Comparison of ENCODE assay signal across 8 cellular contexts in the genomic region with DNA sequence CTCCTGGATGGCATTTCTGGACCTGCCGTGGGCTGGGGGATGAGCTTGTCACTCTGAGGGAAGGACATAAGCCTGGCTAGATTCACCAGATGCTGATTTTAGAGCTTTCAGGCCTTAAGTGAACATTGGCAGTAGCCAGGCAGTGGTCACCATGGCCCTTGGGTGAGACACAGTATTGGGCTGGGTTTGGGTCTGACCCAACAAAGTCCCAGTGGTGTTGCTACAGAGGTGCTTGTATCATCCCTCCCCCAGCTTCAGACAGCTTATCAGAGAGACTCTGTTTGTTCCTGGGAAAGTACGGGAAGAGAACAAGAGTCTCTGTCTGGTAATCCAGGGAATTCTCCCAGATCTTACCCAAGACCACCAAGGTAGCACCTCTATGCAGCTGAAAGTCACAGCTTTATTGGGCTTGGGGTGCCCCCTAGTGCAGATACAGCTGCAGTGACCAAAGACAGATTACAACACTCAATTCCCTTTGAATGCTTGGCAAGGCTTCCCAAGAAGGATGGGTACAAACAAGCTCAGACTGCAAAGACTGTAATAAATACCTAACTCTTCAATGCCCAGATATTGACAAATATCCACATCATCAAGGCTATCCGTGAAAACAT. TPM values are rescaled to one million over a fixed set of nuclear protein-coding genes. Genes with fewer than 3 reads are reported as not detected.
DNase-seq lines count a peak whose midpoint lies in the region; ATAC-seq, FAIRE-seq and TF ChIP-seq lines count a peak whose summit lies in the region.

No MANE protein-coding gene starts in this region.

- no peaks in the 10 kb centered on the region for H3K36me3 ChIP-seq in RWPE2 (ENCODE audit: low read depth)
- no peaks in the 10 kb centered on the region for H3K36me3 ChIP-seq in GM12878 (ENCODE audit: control insufficient read depth in 2 of 2, insufficient read depth in 2 of 2, low read length in 1 of 2)

- RAD21 ChIA-PET in GM12878 (lab: Charles Lee; ENCODE audit: unreplicated experiment): interaction anchor here (0.7 to 3.2 kb wide), 8 partner anchors 15 to 1694 kb away, joined by 3 to 36 read pairs (median 3); no protein-coding TSS in a partner anchor

- H3K4me1 ChIP-seq in RWPE2 (ENCODE audit: insufficient read depth, poor library complexity, severe bottlenecking) (no peaks in the 10 kb centered on the region), GM12878 (ENCODE audit: control insufficient read depth, insufficient read depth, low read length) (no peaks in the 10 kb centered on the region)

- H3K27me3 ChIP-seq in RWPE2 (ENCODE audit: insufficient read depth, poor library complexity, severe bottlenecking) (peaks cover 3% of the 10 kb centered on the region), GM12878 (replicated peaks in 1 of 2; ENCODE audit: control insufficient read depth in 2 of 2, insufficient read depth in 2 of 2, low read length in 1 of 2) (no peaks in the 10 kb centered on the region)

- SMC1A ChIA-PET in GM12878 (lab: Charles Lee; ENCODE audit: uncharacterized antibody, unreplicated experiment): interaction anchor here (0.6 to 3.1 kb wide), 11 partner anchors 9 to 558 kb away, joined by 3 to 53 read pairs (median 3); partner anchors contain the start of gene RUVBL1

- TF ChIP-seq CTCF in RWPE2 (IDR thresholded peaks at IDR 0.05; ENCODE audit: poor library complexity, severe bottlenecking) (peak; percentile 65), GM12878 (IDR thresholded peaks at IDR 0.05 in 2 of 3, conservative IDR thresholded peaks at IDR 0.05 in 1 of 3; ENCODE audit: control insufficient read depth in 2 of 3, extremely low read depth in 1 of 3, insufficient read depth in 1 of 3, low read depth in 3 of 3, low read length in 3 of 3) (peak; percentile 63 to 77 (median 66))

- TF ChIP-seq RAD21 in GM12878 (IDR thresholded peaks at IDR 0.05; ENCODE audit: insufficient read depth, low read depth, low read length): peak; percentile 78

- CTCF ChIA-PET in GM12878 (lab: Yijun Ruan, JAX): interaction anchor here (0.6 to 4.0 kb wide), 35 partner anchors 10 to 754 kb away, joined by 3 to 115 read pairs (median 4); partner anchors contain the start of gene RUVBL1

- H2AFZ ChIP-seq in GM12878 (ENCODE audit: control insufficient read depth, low read depth, low read length): no peak overlapping the region

- H3K9me3 ChIP-seq in RWPE2 (ENCODE audit: severe bottlenecking) (no peaks in the 10 kb centered on the region), GM12878 (replicated peaks; ENCODE audit: control insufficient read depth, insufficient read depth, low read length) (no peaks in the 10 kb centered on the region; the same call in 2 of the 3 replicates)

- TF ChIP-seq POLR2A in GM12878 (IDR thresholded peaks at IDR 0.05; ENCODE audit: low read depth, low read length): no peak

- DNase-seq in COR-L47 (lab: John Stamatoyannopoulos, UW) (peak; percentile 60), HT1080 (ENCODE audit: low read depth) (peak; percentile 54), RWPE2 (ENCODE audit: low spot score) (no peak), GM12878 (ENCODE audit: low read depth, low spot score) (no peak), kidney glomerular epithelial cell (lab: John Stamatoyannopoulos, UW) (peak; percentile 14), retina (no peak)

- H3K27ac ChIP-seq in RWPE2 (ENCODE audit: poor library complexity, severe bottlenecking) (no peak overlapping the region), GM12878 (ENCODE audit: control insufficient read depth, insufficient read depth) (no peak overlapping the region)

- intact Hi-C loops in GM12878 (cut with micrococcal nuclease; ENCODE audit: unreplicated experiment): loop anchor here (1.0 to 2.0 kb wide), 2 partner anchors 38 to 59 kb away; no protein-coding TSS in a partner anchor

- no peaks in the 10 kb centered on the region for H4K20me1 ChIP-seq in GM12878 (ENCODE audit: control insufficient read depth, insufficient read depth)

- in situ Hi-C loops in GM12878 (cut with MboI): no loop called here

- TF ChIP-seq EP300 in GM12878 (IDR thresholded peaks at IDR 0.05; ENCODE audit: borderline replicate concordance in 1 of 2, control insufficient read depth in 1 of 2, low read depth in 2 of 2, low read length in 2 of 2): no peak

- H3K4me3 ChIP-seq in RWPE2 (ENCODE audit: severe bottlenecking) (no peak overlapping the region), GM12878 (no peak overlapping the region)

- peak; percentile 81 for FAIRE-seq in GM12878 (lab: Jason Lieb, UNC)

- H3K9ac ChIP-seq in GM12878 (ENCODE audit: control insufficient read depth, insufficient read depth, low read length): no peak overlapping the region

- BruUV-seq in GM12878 (replicated peaks; lab: Mats Ljungman, UMichigan): no TSS peak

- ATAC-seq in RWPE2 (ENCODE audit: low read depth) (peak; percentile 61; the same call in 2 of the 3 replicates), GM12878 (peak; percentile 88), GM21529 (IDR thresholded peaks at IDR 0.05; ENCODE audit: unreplicated experiment) (no peak), GM19395 (IDR thresholded peaks at IDR 0.05; ENCODE audit: unreplicated experiment) (no peak)

- POLR2A ChIA-PET in GM12878 (lab: Charles Lee): interaction anchor here (0.7 to 1.5 kb wide), 3 partner anchors 9 to 229 kb away, joined by 4 to 5 read pairs (median 4); partner anchors contain the start of gene RUVBL1

- H3K79me2 ChIP-seq in GM12878 (ENCODE audit: control insufficient read depth, insufficient read depth, low read length): no peaks in the 10 kb centered on the region

- 43% methylated on average over 3 of the region's 3 CpGs for WGBS in GM12878 (ENCODE audit: insufficient coverage, insufficient replicate concordance, low lambda C conversion rate, missing lambda C conversion rate)

- no peak overlapping the region for H3K4me2 ChIP-seq in GM12878 (ENCODE audit: control insufficient read depth, insufficient read depth)

TF ChIP-seq in GM12878, 131 proteins besides CTCF, POLR2A, EP300 and RAD21 (continues in another document):
- TF ChIP-seq RCOR1 (conservative IDR thresholded peaks at IDR 0.05; ENCODE audit: low read depth, low read length): no peak
- no peak for TF ChIP-seq SMARCA5 (IDR thresholded peaks at IDR 0.05)
- no peak for TF ChIP-seq TCF12 (IDR thresholded peaks at IDR 0.05; ENCODE audit: low read depth, low read length)
- no peak for TF ChIP-seq CHD2 (IDR thresholded peaks at IDR 0.05; ENCODE audit: borderline replicate concordance, low read depth, low read length)
- TF ChIP-seq ASH2L (IDR thresholded peaks at IDR 0.05; ENCODE audit: borderline replicate concordance, low read depth): no peak
- TF ChIP-seq STAT3 (IDR thresholded peaks at IDR 0.05; ENCODE audit: low read depth, low read length): no peak
- peak; percentile 56; the same call in 1 of the 2 replicates for TF ChIP-seq SMC3 (IDR thresholded peaks at IDR 0.05; ENCODE audit: borderline replicate concordance, low read length)

RNA-seq across cellular contexts. Expression of gene RUVBL1, which starts 9.8 kb away (rescaled TPM):
- total RNA-seq in HT1080 (2014; rRNA removed; shearing (Covaris generic)): 281 and 282 TPM in 2 replicates
- polyA plus RNA-seq in HT1080 (2015; cell fraction: cytosol; rRNA removed): 229 and 234 TPM in 2 replicates
- 213 and 218 TPM in 2 replicates for polyA plus RNA-seq in HT1080 (2015; cell fraction: nucleus; rRNA removed)
- 40.7 and 41.2 TPM in 2 replicates for total RNA-seq in GM12878 (2013; cell fraction: nucleolus; rRNA removed)
- total RNA-seq in GM12878 (2014; rRNA removed) (107 and 114 TPM in 2 replicates), GM12878 (2014; rRNA removed; fragmentation: Illumina TruSeq; extraction: Trizol) (86.8 and 89.6 TPM in 2 replicates), GM12878 (2021) (77.3 and 78.8 TPM in 2 replicates)
- polyA plus RNA-seq in GM12878 (2011; ENCODE audit: low read depth): 32.9 TPM
- polyA plus RNA-seq in GM12878 (2011; rRNA removed) (44.7 and 59.0 TPM in 2 replicates), GM12878 (2014; fragmentation: Illumina TruSeq; extraction: Trizol) (98.8 and 108 TPM in 2 replicates), GM12878 (2014; fragmentation: Nextera tagmentation; extraction: Ambion mirVana) (10 to 100 TPM; 15.2 to 32.5 TPM), GM12878 (2014; rRNA removed) (72.5 and 77.5 TPM in 2 replicates), GM12878 (2016; fragmentation: Nextera tagmentation; extraction: Ambion mirVana) (100 to 1,000 TPM; 132 to 142 TPM)
- polyA plus RNA-seq in GM12878 (2011; cell fraction: cytosol; rRNA removed): 62.7 and 77.5 TPM in 2 replicates
- polyA plus RNA-seq in GM12878 (2011; cell fraction: nucleus; rRNA removed): 25.2 and 32.9 TPM in 2 replicates
- 46.6 and 48.6 TPM in 2 replicates for polyA plus RNA-seq in GM12878 (2012)
- 38.6 and 44.2 TPM in 2 replicates for polyA minus RNA-seq in GM12878 (2011; rRNA and poly(A)+ RNA removed)
- 17.5 and 28.7 TPM in 2 replicates for polyA minus RNA-seq in GM12878 (2011; cell fraction: cytosol; rRNA and poly(A)+ RNA removed)
- 14.5 and 34.2 TPM in 2 replicates for polyA minus RNA-seq in GM12878 (2011; cell fraction: nucleus; rRNA and poly(A)+ RNA removed)

RNA-seq across cellular contexts. Expression of gene EEFSEC, which starts 19.9 kb away (rescaled TPM):
- 8.6 and 12.3 TPM in 2 replicates for total RNA-seq in HT1080 (2014; rRNA removed; shearing (Covaris generic))
- 20.8 and 24.2 TPM in 2 replicates for polyA plus RNA-seq in HT1080 (2015; cell fraction: cytosol; rRNA removed)
- polyA plus RNA-seq in HT1080 (2015; cell fraction: nucleus; rRNA removed): 21.5 and 24.9 TPM in 2 replicates
- 14.5 and 16.1 TPM in 2 replicates for total RNA-seq in GM12878 (2013; cell fraction: nucleolus; rRNA removed)
- total RNA-seq in GM12878 (2014; rRNA removed) (11.8 and 18.5 TPM in 2 replicates), GM12878 (2014; rRNA removed; fragmentation: Illumina TruSeq; extraction: Trizol) (5.1 TPM in 2 replicates), GM12878 (2021) (21.9 and 22.5 TPM in 2 replicates)
- 7.6 TPM for polyA plus RNA-seq in GM12878 (2011; ENCODE audit: low read depth)
- polyA plus RNA-seq in GM12878 (2011; rRNA removed) (4.0 and 13.6 TPM in 2 replicates), GM12878 (2014; fragmentation: Illumina TruSeq; extraction: Trizol) (5.3 and 10.4 TPM in 2 replicates), GM12878 (2014; fragmentation: Nextera tagmentation; extraction: Ambion mirVana) (1 to 10 TPM in 1 of 2 experiments, under 1 TPM in 1; 0.29 to 1.4 TPM), GM12878 (2014; rRNA removed) (21.2 and 27.7 TPM in 2 replicates), GM12878 (2016; fragmentation: Nextera tagmentation; extraction: Ambion mirVana) (10 to 100 TPM; 28.6 to 29.1 TPM)
- 11.7 and 15.7 TPM in 2 replicates for polyA plus RNA-seq in GM12878 (2011; cell fraction: cytosol; rRNA removed)
- polyA plus RNA-seq in GM12878 (2011; cell fraction: nucleus; rRNA removed): 18.6 and 22.1 TPM in 2 replicates
- 14.3 and 14.6 TPM in 2 replicates for polyA plus RNA-seq in GM12878 (2012)
- polyA minus RNA-seq in GM12878 (2011; rRNA and poly(A)+ RNA removed): 11.6 and 15.9 TPM in 2 replicates
- 6.1 and 8.0 TPM in 2 replicates for polyA minus RNA-seq in GM12878 (2011; cell fraction: cytosol; rRNA and poly(A)+ RNA removed)
- polyA minus RNA-seq in GM12878 (2011; cell fraction: nucleus; rRNA and poly(A)+ RNA removed): 19.1 and 28.5 TPM in 2 replicates

Comparison
In these comparisons a context has a peak if more than half of its experiments do, and no peak if none do; other contexts are left out.
1. DNase-seq: peak in COR-L47 (single experiment), HT1080 (single experiment) and kidney glomerular epithelial cell (single experiment); none in RWPE2 (single experiment), GM12878 (single experiment) and retina (single experiment).
2. ATAC-seq: peak in RWPE2 (single experiment) and GM12878 (single experiment); none in GM21529 (single experiment) and GM19395 (single experiment).